In genomic region chr16:11738742-11739544, GRCh38 we compare ENCODE assay signal across 14 cellular contexts. TPM values are rescaled to one million over a fixed set of nuclear protein-coding genes. Genes with fewer than 3 reads are reported as not detected.
DNase-seq lines count a peak whose midpoint lies in the region; TF ChIP-seq lines count a peak whose summit lies in the region.
"Had no signal": no experiment of that assay in that cellular context is flagged by ENCODE, and none has a peak within 500 bp of the region (broad histone marks: within the 10 kb centered on the region; RNA-seq: fewer than 3 reads in every experiment).

No MANE protein-coding gene starts in this region.

- no peaks in the 10 kb centered on the region for H3K9me3 Mint-ChIP-seq in activated CD4-positive, alpha-beta T cell treated with anti-CD3 and anti-CD28 coated beads, Interleukin-2, amount 10 ng/mL, durations not matched to agents 24 days and 14 days
- no peaks in the 10 kb centered on the region for H3K9me3 Mint-ChIP-seq in activated naive CD8-positive, alpha-beta T cell treated with anti-CD3 and anti-CD28 coated beads for 36 hours

- no peaks in the 10 kb centered on the region for H3K36me3 ChIP-seq in parathyroid adenoma (ENCODE audit: control insufficient read depth, insufficient read depth, low read length)

- H3K9me3 ChIP-seq in parathyroid adenoma (ENCODE audit: control insufficient read depth, low read length) = no peaks in the 10 kb centered on the region
- H3K9me3 ChIP-seq: upper lobe of right lung had no signal

- H2AFZ ChIP-seq in parathyroid adenoma = no peak overlapping the region

- peaks cover 4% of the 10 kb centered on the region for H3K4me1 ChIP-seq in parathyroid adenoma

- H3K4me1 Mint-ChIP-seq in activated CD4-positive, alpha-beta T cell treated with anti-CD3 and anti-CD28 coated beads, Interleukin-2, amount 10 ng/mL, durations not matched to agents 24 days and 14 days = peaks cover 73% of the 10 kb centered on the region
- peaks cover 56% of the 10 kb centered on the region for H3K4me1 Mint-ChIP-seq in activated naive CD8-positive, alpha-beta T cell treated with anti-CD3 and anti-CD28 coated beads for 36 hours

- H3K36me3 Mint-ChIP-seq in activated CD4-positive, alpha-beta T cell treated with anti-CD3 and anti-CD28 coated beads, Interleukin-2, amount 10 ng/mL, durations not matched to agents 24 days and 14 days (ENCODE audit: low read depth) = peaks cover 46% of the 10 kb centered on the region
- H3K36me3 Mint-ChIP-seq in activated naive CD8-positive, alpha-beta T cell treated with anti-CD3 and anti-CD28 coated beads for 36 hours = peaks cover 30% of the 10 kb centered on the region

- no peak for TF ChIP-seq CTCF in parathyroid adenoma (IDR thresholded peaks at IDR 0.05)

- no peak overlapping the region for H3K4me3 ChIP-seq in parathyroid adenoma (ENCODE audit: low read depth, low read length)
- H3K4me3 ChIP-seq: smooth muscle cell, upper lobe of right lung had no signal

- intact Hi-C loops in activated CD4-positive, alpha-beta T cell treated with anti-CD3 and anti-CD28 coated beads, Interleukin-2, amount 10 ng/mL, durations not matched to agents 24 days and 14 days (cut with micrococcal nuclease) = no loop called here

- peak overlapping the region; percentile 68 for H3K4me3 Mint-ChIP-seq in activated CD4-positive, alpha-beta T cell treated with anti-CD3 and anti-CD28 coated beads, Interleukin-2, amount 10 ng/mL, durations not matched to agents 24 days and 14 days
- peak overlapping the region; percentile 22 for H3K4me3 Mint-ChIP-seq in activated naive CD8-positive, alpha-beta T cell treated with anti-CD3 and anti-CD28 coated beads for 36 hours

- DNase-seq in activated CD4-positive, alpha-beta T cell treated with anti-CD3 and anti-CD28 coated beads, Interleukin-2, amount 10 ng/mL, durations not matched to agents 24 days and 14 days = no peak
- DNase-seq in activated CD4-positive, alpha-beta T cell treated with anti-CD3 and anti-CD28 coated beads, Interleukin-2, amount 50 U/mL, for 48 hours = no peak
- peak; percentile 10 for DNase-seq in GM19240 (ENCODE audit: insufficient read length, low spot score)
- DNase-seq in activated naive CD8-positive, alpha-beta T cell treated with anti-CD3 and anti-CD28 coated beads for 36 hours = no peak
- DNase-seq in central memory CD4-positive, alpha-beta T cell = no peak
- DNase-seq in DMS153 (lab: John Stamatoyannopoulos, UW) = no peak
- DNase-seq in NCI-H2081 treated with DMSO at 0.1 percent for 48 hours (lab: John Stamatoyannopoulos, UW) = no peak
- DNase-seq: 8988T, amygdala, foreskin melanocyte, OCI-M1, upper lobe of right lung had no signal

- no peaks in the 10 kb centered on the region for H3K27me3 Mint-ChIP-seq in activated CD4-positive, alpha-beta T cell treated with anti-CD3 and anti-CD28 coated beads, Interleukin-2, amount 10 ng/mL, durations not matched to agents 24 days and 14 days
- H3K27me3 Mint-ChIP-seq in activated naive CD8-positive, alpha-beta T cell treated with anti-CD3 and anti-CD28 coated beads for 36 hours = no peaks in the 10 kb centered on the region

- H3K27ac Mint-ChIP-seq in activated CD4-positive, alpha-beta T cell treated with anti-CD3 and anti-CD28 coated beads, Interleukin-2, amount 10 ng/mL, durations not matched to agents 24 days and 14 days = no peak overlapping the region
- peak overlapping the region; percentile 25 for H3K27ac Mint-ChIP-seq in activated naive CD8-positive, alpha-beta T cell treated with anti-CD3 and anti-CD28 coated beads for 36 hours

- H3K9ac ChIP-seq in parathyroid adenoma = no peak overlapping the region

- H3K27ac ChIP-seq in parathyroid adenoma = no peak overlapping the region
- H3K27ac ChIP-seq: upper lobe of right lung had no signal

- H3K4me2 ChIP-seq in parathyroid adenoma (ENCODE audit: low read length) = peak overlapping the region; percentile 4
- H3K4me2 ChIP-seq: smooth muscle cell had no signal

- H3K79me2 ChIP-seq in parathyroid adenoma = peaks cover 10% of the 10 kb centered on the region

- no peaks in the 10 kb centered on the region for H3K27me3 ChIP-seq in parathyroid adenoma (ENCODE audit: control insufficient read depth, insufficient read depth, low read length)
- H3K27me3 ChIP-seq: upper lobe of right lung had no signal

RNA-seq across cellular contexts. Expression of gene TXNDC11, which starts 3.7 kb away (rescaled TPM):
- 41.7 and 43.6 TPM in 2 replicates for total RNA-seq in activated CD4-positive, alpha-beta T cell treated with anti-CD3 and anti-CD28 coated beads, Interleukin-2, amount 10 ng/mL, durations not matched to agents 24 days and 14 days
- total RNA-seq in activated naive CD8-positive, alpha-beta T cell treated with anti-CD3 and anti-CD28 coated beads for 36 hours = 10 to 100 TPM; 24.5 to 27.3 TPM

RNA-seq across cellular contexts. Expression of gene ZC3H7A, which starts 58.1 kb away (rescaled TPM):
- 58.3 and 64.1 TPM in 2 replicates for total RNA-seq in activated CD4-positive, alpha-beta T cell treated with anti-CD3 and anti-CD28 coated beads, Interleukin-2, amount 10 ng/mL, durations not matched to agents 24 days and 14 days
- 10 to 100 TPM; 54.1 to 57.9 TPM for total RNA-seq in activated naive CD8-positive, alpha-beta T cell treated with anti-CD3 and anti-CD28 coated beads for 36 hours
